In genomic region chr14:101636081-101636560, GRCh38 we compare ENCODE assay signal across 12 cellular contexts.
DNase-seq lines count a peak whose midpoint lies in the region; ATAC-seq and TF ChIP-seq lines count a peak whose summit lies in the region.
"Had no signal": no experiment of that assay in that cellular context is flagged by ENCODE, and none has a peak within 500 bp of the region (broad histone marks: within the 10 kb centered on the region; RNA-seq: fewer than 3 reads in every experiment).

No MANE protein-coding gene starts in this region.

- peak; percentile 26 for DNase-seq in activated naive CD8-positive, alpha-beta T cell treated with anti-CD3 and anti-CD28 coated beads, Interleukin-2, amount 50 U/mL, for 24 hours
- no peak for DNase-seq in activated naive CD8-positive, alpha-beta T cell treated with anti-CD3 and anti-CD28 coated beads for 36 hours
- DNase-seq in activated T-cell treated with anti-CD3 and anti-CD28 coated beads, Interleukin-2, amount 50 U/mL, for 48 hours = peak; percentile 64 to 72
- no peak for DNase-seq in upper lobe of right lung
- DNase-seq in A172 (ENCODE audit: low spot score) = no peak
- no peak for DNase-seq in SW480 (ENCODE audit: low spot score)
- DNase-seq: mesenchymal stem cell, SHP77 treated with DMSO at 0.1 percent for 48 hours had no signal

- no peak overlapping the region for H3K27ac Mint-ChIP-seq in activated naive CD8-positive, alpha-beta T cell treated with anti-CD3 and anti-CD28 coated beads, Interleukin-2, amount 50 U/mL, for 24 hours
- no peak overlapping the region for H3K27ac Mint-ChIP-seq in activated naive CD8-positive, alpha-beta T cell treated with anti-CD3 and anti-CD28 coated beads for 36 hours

- TF ChIP-seq CTCF in upper lobe of right lung (IDR thresholded peaks at IDR 0.05) = no peak

- intact Hi-C loops in upper lobe of right lung (cut with DNase I) = no loop called here

- H3K4me1 ChIP-seq in upper lobe of right lung = no peaks in the 10 kb centered on the region
- H3K4me1 ChIP-seq: prostate gland had no signal

- peaks cover 14% of the 10 kb centered on the region for H3K27me3 ChIP-seq in upper lobe of right lung
- H3K27me3 ChIP-seq: BLaER1 had no signal

- H3K9me3 Mint-ChIP-seq in activated naive CD8-positive, alpha-beta T cell treated with anti-CD3 and anti-CD28 coated beads, Interleukin-2, amount 50 U/mL, for 24 hours = no peaks in the 10 kb centered on the region
- H3K9me3 Mint-ChIP-seq in activated naive CD8-positive, alpha-beta T cell treated with anti-CD3 and anti-CD28 coated beads for 36 hours = no peaks in the 10 kb centered on the region

- no peak overlapping the region for H3K27ac ChIP-seq in upper lobe of right lung
- H3K27ac ChIP-seq: BLaER1, prostate gland had no signal

- H3K4me3 ChIP-seq in upper lobe of right lung = no peak overlapping the region
- H3K4me3 ChIP-seq: BLaER1, prostate gland had no signal

- no peaks in the 10 kb centered on the region for H3K36me3 ChIP-seq in upper lobe of right lung
- H3K36me3 ChIP-seq: BLaER1, prostate gland had no signal

- peak; percentile 95 for ATAC-seq in activated naive CD8-positive, alpha-beta T cell treated with anti-CD3 and anti-CD28 coated beads, Interleukin-2, amount 50 U/mL, for 24 hours
- ATAC-seq in HG02981 (IDR thresholded peaks at IDR 0.05; ENCODE audit: unreplicated experiment) = peak; percentile 64
- peak; percentile 60 for ATAC-seq in upper lobe of right lung
- ATAC-seq in GM21737 (IDR thresholded peaks at IDR 0.05; ENCODE audit: unreplicated experiment) = no peak

- no peaks in the 10 kb centered on the region for H3K36me3 Mint-ChIP-seq in activated naive CD8-positive, alpha-beta T cell treated with anti-CD3 and anti-CD28 coated beads, Interleukin-2, amount 50 U/mL, for 24 hours (ENCODE audit: low read depth)
- no peaks in the 10 kb centered on the region for H3K36me3 Mint-ChIP-seq in activated naive CD8-positive, alpha-beta T cell treated with anti-CD3 and anti-CD28 coated beads for 36 hours

- no peak overlapping the region for H3K4me3 Mint-ChIP-seq in activated naive CD8-positive, alpha-beta T cell treated with anti-CD3 and anti-CD28 coated beads, Interleukin-2, amount 50 U/mL, for 24 hours
- H3K4me3 Mint-ChIP-seq in activated naive CD8-positive, alpha-beta T cell treated with anti-CD3 and anti-CD28 coated beads for 36 hours = no peak overlapping the region

- peaks cover 26% of the 10 kb centered on the region for H3K27me3 Mint-ChIP-seq in activated naive CD8-positive, alpha-beta T cell treated with anti-CD3 and anti-CD28 coated beads, Interleukin-2, amount 50 U/mL, for 24 hours
- peaks cover 31% of the 10 kb centered on the region for H3K27me3 Mint-ChIP-seq in activated naive CD8-positive, alpha-beta T cell treated with anti-CD3 and anti-CD28 coated beads for 36 hours

- H3K9me3 ChIP-seq in upper lobe of right lung = no peaks in the 10 kb centered on the region
- H3K9me3 ChIP-seq: prostate gland had no signal

- peaks cover 15% of the 10 kb centered on the region for H3K4me1 Mint-ChIP-seq in activated naive CD8-positive, alpha-beta T cell treated with anti-CD3 and anti-CD28 coated beads, Interleukin-2, amount 50 U/mL, for 24 hours
- H3K4me1 Mint-ChIP-seq in activated naive CD8-positive, alpha-beta T cell treated with anti-CD3 and anti-CD28 coated beads for 36 hours = peaks cover 3% of the 10 kb centered on the region

Comparison
In these comparisons a context has a peak if more than half of its experiments do, and no peak if none do; other contexts are left out.
1. DNase-seq: peak in activated naive CD8-positive, alpha-beta T cell treated with anti-CD3 and anti-CD28 coated beads, Interleukin-2, amount 50 U/mL, for 24 hours (single experiment) and activated T-cell treated with anti-CD3 and anti-CD28 coated beads, Interleukin-2, amount 50 U/mL, for 48 hours (2 of 2); none in activated naive CD8-positive, alpha-beta T cell treated with anti-CD3 and anti-CD28 coated beads for 36 hours (single experiment), upper lobe of right lung (single experiment), A172 (single experiment) and SW480 (single experiment).